Comparison of ENCODE assay signal across 12 cellular contexts in genomic region chr1:108485990-108486389, GRCh38. TPM values are rescaled to one million over a fixed set of nuclear protein-coding genes. Genes with fewer than 3 reads are reported as not detected.
"Had no signal": no experiment of that assay in that cellular context is flagged by ENCODE, and none has a peak within 500 bp of the region (broad histone marks: within the 10 kb centered on the region; RNA-seq: fewer than 3 reads in every experiment).

No MANE protein-coding gene starts in this region.

RNA-seq across cellular contexts. Expression of gene NBPF6, which starts 35.8 kb away (rescaled TPM):
- total RNA-seq: stomach, subcutaneous adipose tissue, suprapubic skin, temporal lobe, thoracic aorta, thyroid gland, upper lobe of left lung, upper lobe of right lung, ureter, urinary bladder, uterus, vagina had no signal
- polyA plus RNA-seq: stomach, urinary bladder had no signal
